Comparison of ENCODE assay signal across 15 cellular contexts in genomic region chr4:83851261-83852084, GRCh38.
DNase-seq lines count a peak whose midpoint lies in the region; ATAC-seq and TF ChIP-seq lines count a peak whose summit lies in the region.
"Had no signal": no experiment of that assay in that cellular context is flagged by ENCODE, and none has a peak within 500 bp of the region (broad histone marks: within the 10 kb centered on the region; RNA-seq: fewer than 3 reads in every experiment).

No MANE protein-coding gene starts in this region.

- CTCF ChIA-PET in activated naive CD4-positive, alpha-beta T cell treated with anti-CD3 and anti-CD28 coated beads for 36 hours (lab: Charles Lee) = no interaction called here

- H3K4me1 Mint-ChIP-seq in activated naive CD4-positive, alpha-beta T cell treated with anti-CD3 and anti-CD28 coated beads for 36 hours (ENCODE audit: low read depth) = no peaks in the 10 kb centered on the region
- H3K4me1 Mint-ChIP-seq: activated CD4-positive, alpha-beta memory T cell treated with anti-CD3 and anti-CD28 coated beads, Interleukin-2, amount 10 ng/mL, durations not matched to agents 7 days and 5 days; memory B cell had no signal

- TF ChIP-seq CTCF in choroid plexus epithelial cell (conservative IDR thresholded peaks at IDR 0.05; ENCODE audit: low read depth, low read length) (no peak), lower lobe of right lung (IDR thresholded peaks at IDR 0.05) (no peak)

- no peak overlapping the region for H3K4me3 ChIP-seq in choroid plexus epithelial cell (ENCODE audit: low read depth, low read length)
- H3K4me3 ChIP-seq in lower lobe of right lung = no peak overlapping the region
- H3K4me3 ChIP-seq: SK-N-MC had no signal

- no peaks in the 10 kb centered on the region for H3K9me3 Mint-ChIP-seq in activated naive CD4-positive, alpha-beta T cell treated with anti-CD3 and anti-CD28 coated beads for 36 hours
- H3K9me3 Mint-ChIP-seq: activated CD4-positive, alpha-beta memory T cell treated with anti-CD3 and anti-CD28 coated beads, Interleukin-2, amount 10 ng/mL, durations not matched to agents 7 days and 5 days; memory B cell had no signal

- H3K27ac ChIP-seq in lower lobe of right lung = no peak overlapping the region
- H3K27ac ChIP-seq: SK-N-MC had no signal

- peaks cover 10% of the 10 kb centered on the region for H3K27me3 Mint-ChIP-seq in activated naive CD4-positive, alpha-beta T cell treated with anti-CD3 and anti-CD28 coated beads for 36 hours (ENCODE audit: low read depth)
- H3K27me3 Mint-ChIP-seq: activated CD4-positive, alpha-beta memory T cell treated with anti-CD3 and anti-CD28 coated beads, Interleukin-2, amount 10 ng/mL, durations not matched to agents 7 days and 5 days; memory B cell had no signal

- no peaks in the 10 kb centered on the region for H3K9me3 ChIP-seq in lower lobe of right lung

- no peaks in the 10 kb centered on the region for H3K36me3 Mint-ChIP-seq in activated naive CD4-positive, alpha-beta T cell treated with anti-CD3 and anti-CD28 coated beads for 36 hours (ENCODE audit: low read depth)
- H3K36me3 Mint-ChIP-seq: memory B cell had no signal

- H3K27ac Mint-ChIP-seq in activated naive CD4-positive, alpha-beta T cell treated with anti-CD3 and anti-CD28 coated beads for 36 hours = no peak overlapping the region
- H3K27ac Mint-ChIP-seq: activated CD4-positive, alpha-beta memory T cell treated with anti-CD3 and anti-CD28 coated beads, Interleukin-2, amount 10 ng/mL, durations not matched to agents 7 days and 5 days; memory B cell had no signal

- intact Hi-C loops in lower lobe of right lung (cut with DNase I) = no loop called here
- intact Hi-C loops in activated naive CD4-positive, alpha-beta T cell treated with anti-CD3 and anti-CD28 coated beads for 36 hours (cut with micrococcal nuclease) = no loop called here

- no peaks in the 10 kb centered on the region for H3K36me3 ChIP-seq in lower lobe of right lung

- no peaks in the 10 kb centered on the region for H3K27me3 ChIP-seq in lower lobe of right lung (ENCODE audit: low read depth)

- DNase-seq in AG08395 (ENCODE audit: low spot score) = peak; percentile 13
- peak; percentile 79 for DNase-seq in M059J (ENCODE audit: low read depth)
- peak; percentile 74 for DNase-seq in choroid plexus epithelial cell (ENCODE audit: low read depth)
- DNase-seq in lower lobe of right lung = no peak
- no peak for DNase-seq in activated naive CD4-positive, alpha-beta T cell treated with anti-CD3 and anti-CD28 coated beads for 36 hours
- DNase-seq in stimulated activated CD4-positive, alpha-beta T cell treated with anti-CD3 and anti-CD28 coated beads, Interleukin-2, amount 100 ng/mL, for 48 hours = no peak
- DNase-seq in germinal center (ENCODE audit: low spot score) = no peak
- DNase-seq: activated CD4-positive, alpha-beta memory T cell treated with anti-CD3 and anti-CD28 coated beads, Interleukin-2, amount 10 ng/mL, durations not matched to agents 7 days and 5 days; erythroblast; GOT3; NCI-H446; right cardiac atrium had no signal

- peak; percentile 69 to 94 for ATAC-seq in lower lobe of right lung
- no peak for ATAC-seq in HG02678 (IDR thresholded peaks at IDR 0.05; ENCODE audit: unreplicated experiment)
- ATAC-seq: right cardiac atrium had no signal

- peaks cover 12% of the 10 kb centered on the region for H3K4me1 ChIP-seq in lower lobe of right lung

- H3K4me3 Mint-ChIP-seq in activated naive CD4-positive, alpha-beta T cell treated with anti-CD3 and anti-CD28 coated beads for 36 hours = no peak overlapping the region
- H3K4me3 Mint-ChIP-seq: activated CD4-positive, alpha-beta memory T cell treated with anti-CD3 and anti-CD28 coated beads, Interleukin-2, amount 10 ng/mL, durations not matched to agents 7 days and 5 days; memory B cell had no signal

Comparison
In these comparisons a context has a peak if more than half of its experiments do, and no peak if none do; other contexts are left out.
1. DNase-seq: peak in AG08395 (single experiment), M059J (single experiment) and choroid plexus epithelial cell (single experiment); none in lower lobe of right lung (single experiment), activated naive CD4-positive, alpha-beta T cell treated with anti-CD3 and anti-CD28 coated beads for 36 hours (single experiment), stimulated activated CD4-positive, alpha-beta T cell treated with anti-CD3 and anti-CD28 coated beads, Interleukin-2, amount 100 ng/mL, for 48 hours (0 of 2) and germinal center (single experiment).